Comparison of ENCODE assay signal across 16 cellular contexts in the genomic region with DNA sequence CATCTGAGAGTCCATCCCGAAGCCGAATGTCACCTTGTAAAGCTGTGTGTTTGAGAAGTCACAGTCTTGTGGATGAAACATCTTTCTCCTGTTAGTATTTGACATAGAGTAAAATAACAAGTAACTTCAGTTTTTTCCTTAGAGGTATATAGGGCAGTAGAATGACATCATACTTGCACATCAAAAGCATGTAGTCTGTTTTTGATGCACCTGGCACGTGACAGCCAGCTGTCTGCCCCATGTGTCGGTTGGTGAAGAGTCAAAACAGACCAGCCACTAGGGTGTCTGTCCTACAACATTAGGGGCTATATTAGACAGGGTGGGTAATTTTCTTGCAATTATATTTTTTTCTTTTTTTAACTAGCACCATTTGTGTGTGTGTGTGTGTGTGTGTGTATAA.
DNase-seq lines count a peak whose midpoint lies in the region; ATAC-seq and TF ChIP-seq lines count a peak whose summit lies in the region.
"Had no signal": no experiment of that assay in that cellular context is flagged by ENCODE, and none has a peak within 500 bp of the region (broad histone marks: within the 10 kb centered on the region; RNA-seq: fewer than 3 reads in every experiment).

No MANE protein-coding gene starts in this region.

- no peak overlapping the region for H2BK5ac ChIP-seq in H9 (ENCODE audit: insufficient read length, low read length)

- H3K27ac Mint-ChIP-seq in activated T-helper 17 cell treated with anti-CD3 and anti-CD28 coated beads, Interleukin-2, amount 50 U/mL, for 72 hours, result peak overlapping the region; percentile 79
- no peak overlapping the region for H3K27ac Mint-ChIP-seq in CD14-positive monocyte
- no peak overlapping the region for H3K27ac Mint-ChIP-seq in H9
- H3K27ac Mint-ChIP-seq: natural killer cell had no signal

- ATAC-seq in activated T-helper 17 cell treated with anti-CD3 and anti-CD28 coated beads, Interleukin-2, amount 50 U/mL, for 72 hours (replicated peaks), result peak; percentile 69
- ATAC-seq in left lobe of liver (peak; percentile 16), right cardiac atrium (no peak)
- ATAC-seq: natural killer cell had no signal

- peaks cover 2% of the 10 kb centered on the region for H3K4me1 ChIP-seq in right cardiac atrium (ENCODE audit: control insufficient read depth, insufficient read depth, low read length)
- H3K4me1 ChIP-seq in H9 (ENCODE audit: insufficient read depth, low read length), result no peaks in the 10 kb centered on the region
- H3K4me1 ChIP-seq: esophagus squamous epithelium had no signal

- H3K23ac ChIP-seq in H9 (ENCODE audit: insufficient read length, low read depth, low read length), result no peak overlapping the region

- no peak overlapping the region for H3K18ac ChIP-seq in H9 (ENCODE audit: insufficient read length, low read depth, low read length)

- H3K27me3 ChIP-seq in right cardiac atrium (ENCODE audit: control insufficient read depth, insufficient read depth) (no peaks in the 10 kb centered on the region), H9 (ENCODE audit: insufficient read depth, low read length) (no peaks in the 10 kb centered on the region)
- H3K27me3 ChIP-seq: esophagus squamous epithelium had no signal

- no peak overlapping the region for H3K27ac ChIP-seq in right cardiac atrium (ENCODE audit: low read length)
- no peak overlapping the region for H3K27ac ChIP-seq in H9 (ENCODE audit: insufficient read length, low read depth, low read length)
- H3K27ac ChIP-seq: 22Rv1, esophagus squamous epithelium had no signal

- H3K4ac ChIP-seq in H9 (ENCODE audit: low read depth, low read length), result no peak overlapping the region

- peaks cover 40% of the 10 kb centered on the region for H3K4me1 Mint-ChIP-seq in activated T-helper 17 cell treated with anti-CD3 and anti-CD28 coated beads, Interleukin-2, amount 50 U/mL, for 72 hours
- H3K4me1 Mint-ChIP-seq in CD14-positive monocyte, result peaks cover 11% of the 10 kb centered on the region
- H3K4me1 Mint-ChIP-seq in H9, result peaks cover 12 to 18% of the 10 kb centered on the region in 2 experiments

- no peaks in the 10 kb centered on the region for H3K79me2 ChIP-seq in H9 (ENCODE audit: insufficient read depth, low read length)

- DNase-seq in DMS 273 (lab: John Stamatoyannopoulos, UW; ENCODE audit: unreplicated experiment) (peak; percentile 36), DMS 273 treated with DMSO at 0.1 percent for 48 hours (lab: John Stamatoyannopoulos, UW) (no peak), left lobe of liver (ENCODE audit: low spot score) (no peak), CD14-positive monocyte (ENCODE audit: low spot score) (no peak), right cardiac atrium (no peak), H9 (no peak)
- peak; percentile 65 for DNase-seq in Jurkat, Clone E6-1 (ENCODE audit: low read depth, low spot score)
- DNase-seq: esophagus squamous epithelium, GF-D8, natural killer cell, NCI-H1417, NCI-H446, SK-N-SH had no signal

- H4K5ac ChIP-seq in H9 (ENCODE audit: insufficient read length, low read depth, low read length), result no peak overlapping the region

- no peaks in the 10 kb centered on the region for H3K9me3 ChIP-seq in right cardiac atrium (ENCODE audit: control insufficient read depth, low read length)
- no peaks in the 10 kb centered on the region for H3K9me3 ChIP-seq in H9 (ENCODE audit: control insufficient read depth, low read depth, low read length)
- H3K9me3 ChIP-seq: esophagus squamous epithelium, SK-N-SH had no signal

- H3K56ac ChIP-seq in H9 (ENCODE audit: insufficient read length, low read depth, low read length), result no peak overlapping the region

- no peaks in the 10 kb centered on the region for H3K27me3 Mint-ChIP-seq in activated T-helper 17 cell treated with anti-CD3 and anti-CD28 coated beads, Interleukin-2, amount 50 U/mL, for 72 hours
- H3K27me3 Mint-ChIP-seq in CD14-positive monocyte (ENCODE audit: low read depth in 3 of 3), result peaks cover 0 to 2% (median 1%) of the 10 kb centered on the region in 3 donors
- H3K27me3 Mint-ChIP-seq in H9 (ENCODE audit: low read depth), result no peaks in the 10 kb centered on the region
- H3K27me3 Mint-ChIP-seq: IgD-negative memory B cell had no signal

- no peak overlapping the region for H3K9ac ChIP-seq in H9 (ENCODE audit: extremely low read depth, insufficient read length, low read length)
- H3K9ac ChIP-seq: SK-N-SH had no signal

- H2BK20ac ChIP-seq in H9 (ENCODE audit: low read depth, low read length, poor library complexity, severe bottlenecking), result no peak overlapping the region

- H3T11ph ChIP-seq in H9 (ENCODE audit: low read length), result no peak overlapping the region

- no peak overlapping the region for H4K91ac ChIP-seq in H9 (ENCODE audit: insufficient read length, low read depth, low read length)

- TF ChIP-seq CTCF in CD14-positive monocyte (IDR thresholded peaks at IDR 0.05) (no peak), H9 (conservative IDR thresholded peaks at IDR 0.05) (no peak)

- no peaks in the 10 kb centered on the region for H3K9me3 Mint-ChIP-seq in activated T-helper 17 cell treated with anti-CD3 and anti-CD28 coated beads, Interleukin-2, amount 50 U/mL, for 72 hours
- H3K9me3 Mint-ChIP-seq in CD14-positive monocyte (no peaks in the 10 kb centered on the region), H9 (no peaks in the 10 kb centered on the region)
- H3K9me3 Mint-ChIP-seq: IgD-negative memory B cell, natural killer cell had no signal

- no peak overlapping the region for H2BK120ac ChIP-seq in H9 (ENCODE audit: low read depth, low read length, poor library complexity, severe bottlenecking)

- H3K14ac ChIP-seq in H9 (ENCODE audit: insufficient read depth, low read length), result no peak overlapping the region

- H3K23me2 ChIP-seq in H9 (ENCODE audit: insufficient read length, low read depth, low read length, poor library complexity, severe bottlenecking), result no peaks in the 10 kb centered on the region

- no peaks in the 10 kb centered on the region for H4K20me1 ChIP-seq in H9 (ENCODE audit: control insufficient read depth, insufficient read depth, insufficient read length)

- no peak overlapping the region for H3K4me3 ChIP-seq in Jurkat, Clone E6-1 (ENCODE audit: low read length)
- no peak overlapping the region for H3K4me3 ChIP-seq in right cardiac atrium (ENCODE audit: low read length)
- H3K4me3 ChIP-seq: esophagus squamous epithelium had no signal

- H3K79me1 ChIP-seq in H9 (ENCODE audit: insufficient read depth, low read depth, low read length, poor library complexity, severe bottlenecking), result no peaks in the 10 kb centered on the region

- H2AK5ac ChIP-seq in H9 (ENCODE audit: insufficient read length, low read length), result no peak overlapping the region

- no peak overlapping the region for H4K8ac ChIP-seq in H9 (replicated peaks; ENCODE audit: insufficient read length, low read depth, low read length)

- no peak overlapping the region for H2AFZ ChIP-seq in H9 (ENCODE audit: low read length)

- no peak overlapping the region for H3K4me2 ChIP-seq in H9 (ENCODE audit: insufficient read depth, insufficient read length, low read length)
- H3K4me2 ChIP-seq: SK-N-SH had no signal

- intact Hi-C loops in CD14-positive monocyte (cut with micrococcal nuclease) (no loop called here), right cardiac atrium (cut with DNase I) (no loop called here)

- no peak overlapping the region for H2BK12ac ChIP-seq in H9 (ENCODE audit: insufficient read length, low read depth, low read length)

- WGBS in right cardiac atrium, result 94% methylated on average over 4 of the region's 4 CpGs
- WGBS in H9 (ENCODE audit: extremely low coverage, insufficient read length, low lambda C conversion rate), result no CpG with 5 or more reads among the region's 4 CpGs

- H3K4me3 Mint-ChIP-seq in activated T-helper 17 cell treated with anti-CD3 and anti-CD28 coated beads, Interleukin-2, amount 50 U/mL, for 72 hours, result peak overlapping the region; percentile 61
- H3K4me3 Mint-ChIP-seq in CD14-positive monocyte, result no peak overlapping the region
- no peak overlapping the region for H3K4me3 Mint-ChIP-seq in H9
- H3K4me3 Mint-ChIP-seq: IgD-negative memory B cell, natural killer cell had no signal

- H3K36me3 Mint-ChIP-seq in activated T-helper 17 cell treated with anti-CD3 and anti-CD28 coated beads, Interleukin-2, amount 50 U/mL, for 72 hours (ENCODE audit: low read depth), result peaks cover 96% of the 10 kb centered on the region
- peaks cover 26 to 30% of the 10 kb centered on the region in 2 donors for H3K36me3 Mint-ChIP-seq in CD14-positive monocyte
- peaks cover 12 to 32% (median 18%) of the 10 kb centered on the region in 3 experiments for H3K36me3 Mint-ChIP-seq in H9 (ENCODE audit: insufficient read depth in 1 of 3, low read depth in 3 of 3)

- no peak overlapping the region for H2BK15ac ChIP-seq in H9 (ENCODE audit: low read depth, low read length)

Comparison
In these comparisons a context has a peak if more than half of its experiments do, and no peak if none do; other contexts are left out.
1. DNase-seq: peak in DMS 273 (single experiment) and Jurkat, Clone E6-1 (single experiment); none in DMS 273 treated with DMSO at 0.1 percent for 48 hours (single experiment), left lobe of liver (single experiment), CD14-positive monocyte (single experiment), right cardiac atrium (0 of 3) and H9 (single experiment).
2. ATAC-seq: peak in activated T-helper 17 cell treated with anti-CD3 and anti-CD28 coated beads, Interleukin-2, amount 50 U/mL, for 72 hours (single experiment) and left lobe of liver (single experiment); none in right cardiac atrium (0 of 2).